32 cellular contexts compared by ENCODE assay signal in the genomic region with DNA sequence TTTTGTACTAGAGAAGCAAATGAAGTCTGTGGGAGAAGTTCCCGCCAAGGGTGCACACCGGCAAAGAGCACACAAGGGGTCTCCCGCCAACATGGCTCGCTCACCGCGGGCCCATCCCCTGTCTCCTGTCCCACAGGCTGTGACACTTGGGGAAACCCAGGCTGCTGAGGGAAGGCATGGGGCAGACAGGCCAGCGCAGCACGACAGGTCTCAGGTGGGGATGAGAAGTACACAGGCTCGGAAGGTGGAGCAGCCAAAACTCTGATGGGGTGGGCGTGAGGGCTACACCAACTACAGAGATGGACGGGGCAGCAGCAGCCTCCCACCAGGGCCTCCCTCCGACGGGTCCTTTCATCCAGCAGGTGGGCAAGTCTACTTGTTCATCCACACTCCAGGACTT.
DNase-seq lines count a peak whose midpoint lies in the region; ATAC-seq, FAIRE-seq and TF ChIP-seq lines count a peak whose summit lies in the region.
"Had no signal": no experiment of that assay in that cellular context is flagged by ENCODE, and none has a peak within 500 bp of the region (broad histone marks: within the 10 kb centered on the region; RNA-seq: fewer than 3 reads in every experiment).

No MANE protein-coding gene starts in this region.

- peaks cover 11% of the 10 kb centered on the region for H3K36me3 Mint-ChIP-seq in activated CD4-positive, alpha-beta memory T cell treated with anti-CD3 and anti-CD28 coated beads, Interleukin-2, amount 10 ng/mL, durations not matched to agents 7 days and 5 days (ENCODE audit: low read depth)
- H3K36me3 Mint-ChIP-seq in activated CD4-positive, alpha-beta memory T cell treated with anti-CD3 and anti-CD28 coated beads for 36 hours: no peaks in the 10 kb centered on the region
- H3K36me3 Mint-ChIP-seq in dendritic cell treated with granulocyte-macrophage colony-stimulating factor and Interleukin-4, amounts not matched to agents 40 ng/mL and 50 ng/mL, for 4 days (ENCODE audit: low read depth): peaks cover 34% of the 10 kb centered on the region

- no peak overlapping the region for H3K27ac Mint-ChIP-seq in activated CD4-positive, alpha-beta memory T cell treated with anti-CD3 and anti-CD28 coated beads, Interleukin-2, amount 10 ng/mL, durations not matched to agents 7 days and 5 days
- no peak overlapping the region for H3K27ac Mint-ChIP-seq in activated CD4-positive, alpha-beta memory T cell treated with anti-CD3 and anti-CD28 coated beads for 36 hours
- peak overlapping the region; percentile 91 for H3K27ac Mint-ChIP-seq in dendritic cell treated with granulocyte-macrophage colony-stimulating factor and Interleukin-4, amounts not matched to agents 40 ng/mL and 50 ng/mL, for 4 days
- H3K27ac Mint-ChIP-seq: activated naive CD8-positive, alpha-beta T cell treated with anti-CD3 and anti-CD28 coated beads, Interleukin-2, amount 10 ng/mL, durations not matched to agents 7 days and 5 days; T-helper 1 cell treated with Interleukin-12 subunit alpha and Interleukin-12 subunit beta and Interleukin-4 antibody, amounts not matched to agents 30 μg/mL and 1 μg/mL, for 36 hours had no signal

- peak overlapping the region; percentile 7 for H3K4me3 Mint-ChIP-seq in activated CD4-positive, alpha-beta memory T cell treated with anti-CD3 and anti-CD28 coated beads, Interleukin-2, amount 10 ng/mL, durations not matched to agents 7 days and 5 days
- H3K4me3 Mint-ChIP-seq in activated CD4-positive, alpha-beta memory T cell treated with anti-CD3 and anti-CD28 coated beads for 36 hours: no peak overlapping the region
- no peak overlapping the region for H3K4me3 Mint-ChIP-seq in dendritic cell treated with granulocyte-macrophage colony-stimulating factor and Interleukin-4, amounts not matched to agents 40 ng/mL and 50 ng/mL, for 4 days

- H3K27ac ChIP-seq in osteoblast (ENCODE audit: low read depth, low read length): no peak overlapping the region
- H3K27ac ChIP-seq in adrenal gland: no peak overlapping the region
- H3K27ac ChIP-seq: ascending aorta, heart left ventricle, left ventricle myocardium inferior, ovary, testis, uterus had no signal

- CTCF ChIA-PET in activated CD4-positive, alpha-beta memory T cell treated with anti-CD3 and anti-CD28 coated beads, Interleukin-2, amount 10 ng/mL, durations not matched to agents 7 days and 5 days (lab: Charles Lee): interaction anchor here (2.1 kb wide), 1 partner anchor 21 kb away, joined by 8 read pairs; no protein-coding TSS in a partner anchor
- CTCF ChIA-PET in activated CD4-positive, alpha-beta memory T cell treated with anti-CD3 and anti-CD28 coated beads for 36 hours (lab: Charles Lee): interaction anchor here (4.4 kb wide), 1 partner anchor 21 kb away, joined by 23 read pairs; no protein-coding TSS in a partner anchor

- no peak for ATAC-seq in omental fat pad (ENCODE audit: low FRiP score)
- ATAC-seq: GM12878, heart left ventricle, PC-3 had no signal

- no peaks in the 10 kb centered on the region for H3K9me3 Mint-ChIP-seq in activated CD4-positive, alpha-beta memory T cell treated with anti-CD3 and anti-CD28 coated beads, Interleukin-2, amount 10 ng/mL, durations not matched to agents 7 days and 5 days
- H3K9me3 Mint-ChIP-seq in activated CD4-positive, alpha-beta memory T cell treated with anti-CD3 and anti-CD28 coated beads for 36 hours: no peaks in the 10 kb centered on the region
- H3K9me3 Mint-ChIP-seq in dendritic cell treated with granulocyte-macrophage colony-stimulating factor and Interleukin-4, amounts not matched to agents 40 ng/mL and 50 ng/mL, for 4 days: no peaks in the 10 kb centered on the region
- H3K9me3 Mint-ChIP-seq: activated naive CD8-positive, alpha-beta T cell treated with anti-CD3 and anti-CD28 coated beads, Interleukin-2, amount 10 ng/mL, durations not matched to agents 7 days and 5 days; T-helper 1 cell treated with Interleukin-12 subunit alpha and Interleukin-12 subunit beta and Interleukin-4 antibody, amounts not matched to agents 30 μg/mL and 1 μg/mL, for 36 hours had no signal

- TF ChIP-seq POLR2A in GM12892 (IDR thresholded peaks at IDR 0.05; ENCODE audit: low read depth, low read length): 0 out of 2 replicates have a peak, but pooled peaks have one; percentile 25
- no peak for TF ChIP-seq POLR2A in adrenal gland (IDR thresholded peaks at IDR 0.05)

- no peak for DNase-seq in activated CD4-positive, alpha-beta memory T cell treated with anti-CD3 and anti-CD28 coated beads, Interleukin-2, amount 10 ng/mL, durations not matched to agents 7 days and 5 days
- no peak for DNase-seq in activated CD4-positive, alpha-beta memory T cell treated with anti-CD3 and anti-CD28 coated beads for 36 hours
- no peak for DNase-seq in GM12892 (ENCODE audit: insufficient read length)
- peak; percentile 11 for DNase-seq in osteoblast (ENCODE audit: insufficient read length, low spot score, missing footprints)
- no peak for DNase-seq in omental fat pad (ENCODE audit: low spot score)
- DNase-seq in NCI-H82 (lab: John Stamatoyannopoulos, UW): no peak
- DNase-seq in adrenal gland: no peak
- DNase-seq: activated CD4-positive, CD25-positive, alpha-beta regulatory T cell treated with anti-CD3 and anti-CD28 coated beads, Interleukin-2, amount 50 U/mL, for 72 hours; activated effector memory CD4-positive, alpha-beta T cell treated with anti-CD3 and anti-CD28 coated beads, Interleukin-2, amount 50 U/mL, for 16 hours; activated naive CD8-positive, alpha-beta T cell treated with anti-CD3 and anti-CD28 coated beads, Interleukin-2, amount 10 ng/mL, durations not matched to agents 7 days and 5 days; caudate nucleus; cortex of kidney; erythroblast; H7; heart left ventricle; left ventricle myocardium inferior; mesendoderm; NCI-H1417 treated with DMSO at 0.1 percent for 48 hours; NCI-H2081; NCI-H524 treated with DMSO at 0.1 percent for 48 hours; NK-92 treated with Interleukin-12 subunit alpha and Interleukin-12 subunit beta, amount 100 ng/mL, for 24 hours; ovary; PC-3; stimulated activated naive CD4-positive, alpha-beta T cell; testis; uterus had no signal

- H3K79me2 ChIP-seq in osteoblast (ENCODE audit: insufficient read depth, low read length): peaks cover 48% of the 10 kb centered on the region

- H3K4me3 ChIP-seq in osteoblast (ENCODE audit: insufficient read depth, low read length) (no peak overlapping the region), adrenal gland (no peak overlapping the region)
- H3K4me3 ChIP-seq: ascending aorta, GM12878, heart left ventricle, left ventricle myocardium inferior, ovary, testis, uterus had no signal

- peaks cover 54% of the 10 kb centered on the region for H3K4me1 Mint-ChIP-seq in activated CD4-positive, alpha-beta memory T cell treated with anti-CD3 and anti-CD28 coated beads, Interleukin-2, amount 10 ng/mL, durations not matched to agents 7 days and 5 days
- peaks cover 45% of the 10 kb centered on the region for H3K4me1 Mint-ChIP-seq in activated CD4-positive, alpha-beta memory T cell treated with anti-CD3 and anti-CD28 coated beads for 36 hours (ENCODE audit: low read depth)
- peaks cover 72% of the 10 kb centered on the region for H3K4me1 Mint-ChIP-seq in dendritic cell treated with granulocyte-macrophage colony-stimulating factor and Interleukin-4, amounts not matched to agents 40 ng/mL and 50 ng/mL, for 4 days (ENCODE audit: low read depth)

- peaks cover 30% of the 10 kb centered on the region for H4K20me1 ChIP-seq in osteoblast (ENCODE audit: insufficient read depth, low read length)

- H3K36me3 ChIP-seq in osteoblast (ENCODE audit: insufficient read depth, low read length): no peaks in the 10 kb centered on the region
- no peaks in the 10 kb centered on the region for H3K36me3 ChIP-seq in adrenal gland (replicated peaks in 1 of 2)
- H3K36me3 ChIP-seq: ascending aorta, left ventricle myocardium inferior, ovary, uterus had no signal

- POLR2A ChIA-PET in activated CD4-positive, alpha-beta memory T cell treated with anti-CD3 and anti-CD28 coated beads, Interleukin-2, amount 10 ng/mL, durations not matched to agents 7 days and 5 days (lab: Charles Lee): no interaction called here
- POLR2A ChIA-PET in activated CD4-positive, alpha-beta memory T cell treated with anti-CD3 and anti-CD28 coated beads for 36 hours (lab: Charles Lee): no interaction called here

- no peak overlapping the region for H2AFZ ChIP-seq in osteoblast (ENCODE audit: low read length)

- no peaks in the 10 kb centered on the region for H3K27me3 Mint-ChIP-seq in activated CD4-positive, alpha-beta memory T cell treated with anti-CD3 and anti-CD28 coated beads, Interleukin-2, amount 10 ng/mL, durations not matched to agents 7 days and 5 days
- no peaks in the 10 kb centered on the region for H3K27me3 Mint-ChIP-seq in activated CD4-positive, alpha-beta memory T cell treated with anti-CD3 and anti-CD28 coated beads for 36 hours
- no peaks in the 10 kb centered on the region for H3K27me3 Mint-ChIP-seq in dendritic cell treated with granulocyte-macrophage colony-stimulating factor and Interleukin-4, amounts not matched to agents 40 ng/mL and 50 ng/mL, for 4 days
- H3K27me3 Mint-ChIP-seq: activated naive CD8-positive, alpha-beta T cell treated with anti-CD3 and anti-CD28 coated beads, Interleukin-2, amount 10 ng/mL, durations not matched to agents 7 days and 5 days had no signal

- intact Hi-C loops in activated CD4-positive, alpha-beta memory T cell treated with anti-CD3 and anti-CD28 coated beads for 36 hours (cut with micrococcal nuclease): loop anchor here (10.0 kb wide), 1 partner anchor 320 kb away; no protein-coding TSS in a partner anchor
- intact Hi-C loops in dendritic cell treated with granulocyte-macrophage colony-stimulating factor and Interleukin-4, amounts not matched to agents 40 ng/mL and 50 ng/mL, for 4 days (cut with micrococcal nuclease): no loop called here
- intact Hi-C loops in adrenal gland (cut with DNase I): no loop called here

- TF ChIP-seq CTCF in osteoblast (IDR thresholded peaks at IDR 0.05; ENCODE audit: extremely low read depth, low read depth, low read length) (no peak), omental fat pad (IDR thresholded peaks at IDR 0.05) (no peak), adrenal gland (IDR thresholded peaks at IDR 0.05) (no peak)

- H3K4me1 ChIP-seq in osteoblast (ENCODE audit: insufficient read depth, low read length): peaks cover 8% of the 10 kb centered on the region
- H3K4me1 ChIP-seq in adrenal gland (replicated peaks in 1 of 2): peaks cover 6 to 19% of the 10 kb centered on the region in 2 donors
- H3K4me1 ChIP-seq: testis, uterus had no signal

- WGBS in adrenal gland, 4 donors: 95 to 98% (median 97%) methylated on average over 11 to 13 of the region's 13 CpGs

- H3K4me2 ChIP-seq in osteoblast (ENCODE audit: insufficient read depth, low read length): no peak overlapping the region

- no peak for FAIRE-seq in GM12892 (lab: Jason Lieb, UNC)
- FAIRE-seq: A204.1, GM12878, keratinocyte had no signal

- no peaks in the 10 kb centered on the region for H3K9me3 ChIP-seq in osteoblast (ENCODE audit: low read depth, low read length)
- H3K9me3 ChIP-seq in adrenal gland (replicated peaks in 1 of 3): no peaks in the 10 kb centered on the region
- H3K9me3 ChIP-seq: ascending aorta, heart left ventricle, left ventricle myocardium inferior, ovary, testis, uterus had no signal

- H3K27me3 ChIP-seq in osteoblast (ENCODE audit: insufficient read depth, low read length) (no peaks in the 10 kb centered on the region), adrenal gland (no peaks in the 10 kb centered on the region)
- H3K27me3 ChIP-seq: ascending aorta, heart left ventricle, ovary, testis, uterus had no signal
